10 cellular contexts compared by ENCODE assay signal in genomic region chr11:12091957-12092558, GRCh38. TPM values are rescaled to one million over a fixed set of nuclear protein-coding genes. Genes with fewer than 3 reads are reported as not detected.
DNase-seq lines count a peak whose midpoint lies in the region; ATAC-seq and TF ChIP-seq lines count a peak whose summit lies in the region.
"Had no signal": no experiment of that assay in that cellular context is flagged by ENCODE, and none has a peak within 500 bp of the region (broad histone marks: within the 10 kb centered on the region; RNA-seq: fewer than 3 reads in every experiment).

No MANE protein-coding gene starts in this region.

- CTCF ChIA-PET in activated CD8-positive, alpha-beta T cell treated with anti-CD3 and anti-CD28 coated beads, Interleukin-2, amount 10 ng/mL, durations not matched to agents 7 days and 5 days (lab: Charles Lee) = interaction anchor here (1.3 to 8.0 kb wide), 5 partner anchors 12 to 189 kb away, joined by 4 to 96 read pairs (median 8); no protein-coding TSS in a partner anchor
- CTCF ChIA-PET in activated CD8-positive, alpha-beta T cell treated with anti-CD3 and anti-CD28 coated beads for 36 hours (lab: Charles Lee) = interaction anchor here (1.2 kb wide), 2 partner anchors 45 to 198 kb away, joined by 3 read pairs; no protein-coding TSS in a partner anchor
- CTCF ChIA-PET in RWPE1 (lab: Yijun Ruan, JAX) = interaction anchor here (0.8 kb wide), 1 partner anchor 48 kb away, joined by 3 read pairs; no protein-coding TSS in a partner anchor

- no peaks in the 10 kb centered on the region for H3K9me3 Mint-ChIP-seq in activated CD8-positive, alpha-beta T cell treated with anti-CD3 and anti-CD28 coated beads, Interleukin-2, amount 10 ng/mL, durations not matched to agents 7 days and 5 days (ENCODE audit: insufficient read depth)
- H3K9me3 Mint-ChIP-seq in activated CD8-positive, alpha-beta T cell treated with anti-CD3 and anti-CD28 coated beads for 36 hours = no peaks in the 10 kb centered on the region
- H3K9me3 Mint-ChIP-seq: activated CD4-positive, alpha-beta T cell treated with anti-CD3 and anti-CD28 coated beads, Interleukin-2, amount 10 ng/mL, durations not matched to agents 7 days and 5 days had no signal

- H3K4me3 ChIP-seq in right cardiac atrium (ENCODE audit: low read length) = no peak overlapping the region
- H3K4me3 ChIP-seq in transverse colon = no peak overlapping the region
- H3K4me3 ChIP-seq in thyroid gland (replicated peaks in 1 of 3) = no peak overlapping the region
- H3K4me3 ChIP-seq: body of pancreas had no signal

- H3K36me3 ChIP-seq in transverse colon (no peaks in the 10 kb centered on the region), thyroid gland (no peaks in the 10 kb centered on the region)

- no peak for TF ChIP-seq EP300 in transverse colon (IDR thresholded peaks at IDR 0.05; ENCODE audit: low read depth)

- H3K4me3 Mint-ChIP-seq in activated CD8-positive, alpha-beta T cell treated with anti-CD3 and anti-CD28 coated beads, Interleukin-2, amount 10 ng/mL, durations not matched to agents 7 days and 5 days = no peak overlapping the region
- no peak overlapping the region for H3K4me3 Mint-ChIP-seq in activated CD8-positive, alpha-beta T cell treated with anti-CD3 and anti-CD28 coated beads for 36 hours
- H3K4me3 Mint-ChIP-seq: activated CD4-positive, alpha-beta T cell treated with anti-CD3 and anti-CD28 coated beads, Interleukin-2, amount 10 ng/mL, durations not matched to agents 7 days and 5 days had no signal

- TF ChIP-seq POLR2A in transverse colon (IDR thresholded peaks at IDR 0.05) = peak; percentile 32
- TF ChIP-seq POLR2A in thyroid gland (IDR thresholded peaks at IDR 0.05) = no peak

- POLR2A ChIA-PET in activated CD8-positive, alpha-beta T cell treated with anti-CD3 and anti-CD28 coated beads, Interleukin-2, amount 10 ng/mL, durations not matched to agents 7 days and 5 days (lab: Charles Lee) = interaction anchor here (1.3 kb wide), 1 partner anchor 18 kb away, joined by 6 read pairs; the partner anchor contains the start of gene MICAL2
- POLR2A ChIA-PET in activated CD8-positive, alpha-beta T cell treated with anti-CD3 and anti-CD28 coated beads for 36 hours (lab: Charles Lee) = interaction anchor here (1.1 kb wide), 1 partner anchor 29 kb away, joined by 3 read pairs; no protein-coding TSS in a partner anchor
- POLR2A ChIA-PET in RWPE1 (lab: Yijun Ruan, JAX; ENCODE audit: low non-redundant PET) = interaction anchor here (1.3 kb wide), 1 partner anchor 19 kb away, joined by 5 read pairs; the partner anchor contains the start of gene MICAL2

- TF ChIP-seq CTCF in activated CD8-positive, alpha-beta T cell treated with anti-CD3 and anti-CD28 coated beads for 36 hours (IDR thresholded peaks at IDR 0.05) = no peak
- TF ChIP-seq CTCF in RWPE1 (conservative IDR thresholded peaks at IDR 0.05; ENCODE audit: low read depth) (no peak), transverse colon (IDR thresholded peaks at IDR 0.05) (peak in 4 of 5 experiments; percentile 4 to 45 (median 17)), thyroid gland (IDR thresholded peaks at IDR 0.05) (peak in 2 of 6 experiments; percentile 10 to 12)

- H3K27me3 Mint-ChIP-seq in activated CD8-positive, alpha-beta T cell treated with anti-CD3 and anti-CD28 coated beads, Interleukin-2, amount 10 ng/mL, durations not matched to agents 7 days and 5 days (ENCODE audit: low read depth) = peaks cover 3% of the 10 kb centered on the region
- H3K27me3 Mint-ChIP-seq in activated CD8-positive, alpha-beta T cell treated with anti-CD3 and anti-CD28 coated beads for 36 hours = no peaks in the 10 kb centered on the region

- ATAC-seq in activated CD8-positive, alpha-beta T cell treated with anti-CD3 and anti-CD28 coated beads, Interleukin-2, amount 10 ng/mL, durations not matched to agents 7 days and 5 days = no peak
- no peak for ATAC-seq in activated CD8-positive, alpha-beta T cell treated with anti-CD3 and anti-CD28 coated beads for 36 hours
- ATAC-seq in right cardiac atrium (peak in 1 of 2 donors; percentile 36), GM21723 (IDR thresholded peaks at IDR 0.05; ENCODE audit: unreplicated experiment) (no peak)
- ATAC-seq: body of pancreas had no signal

- H3K27ac Mint-ChIP-seq in activated CD8-positive, alpha-beta T cell treated with anti-CD3 and anti-CD28 coated beads, Interleukin-2, amount 10 ng/mL, durations not matched to agents 7 days and 5 days = peak overlapping the region; percentile 35
- H3K27ac Mint-ChIP-seq in activated CD8-positive, alpha-beta T cell treated with anti-CD3 and anti-CD28 coated beads for 36 hours = no peak overlapping the region
- H3K27ac Mint-ChIP-seq: activated CD4-positive, alpha-beta T cell treated with anti-CD3 and anti-CD28 coated beads, Interleukin-2, amount 10 ng/mL, durations not matched to agents 7 days and 5 days had no signal

- H3K4me1 ChIP-seq in right cardiac atrium (ENCODE audit: control insufficient read depth, insufficient read depth, low read length) (peaks cover 17% of the 10 kb centered on the region), transverse colon (peaks cover 50 to 92% (median 74%) of the 10 kb centered on the region in 4 donors), thyroid gland (peaks cover 48 to 51% of the 10 kb centered on the region in 2 donors)
- H3K4me1 ChIP-seq: body of pancreas had no signal

- H3K27me3 ChIP-seq in right cardiac atrium (ENCODE audit: control insufficient read depth, insufficient read depth) = no peaks in the 10 kb centered on the region
- no peaks in the 10 kb centered on the region for H3K27me3 ChIP-seq in transverse colon
- H3K27me3 ChIP-seq in thyroid gland = no peaks in the 10 kb centered on the region
- H3K27me3 ChIP-seq: body of pancreas had no signal

- in situ Hi-C loops in transverse colon (cut with MboI; ENCODE audit: low pct_ligation_motif_present in 1 of 4, low pct_unique_long_range_greater_than_20kb in 1 of 4, low sequenced_read_pairs in 3 of 4) = no loop called here

- H3K27ac ChIP-seq in RWPE1 = peak overlapping the region; percentile 97; the same call in 1 of the 2 replicates
- H3K27ac ChIP-seq in right cardiac atrium (ENCODE audit: low read length) = peak overlapping the region; percentile 51
- peak overlapping the region; percentile 86 to 94 (median 92) for H3K27ac ChIP-seq in transverse colon
- H3K27ac ChIP-seq in thyroid gland = peak overlapping the region in 1 of 3 donors; percentile 59
- H3K27ac ChIP-seq: body of pancreas had no signal

- peaks cover 4% of the 10 kb centered on the region for H3K36me3 Mint-ChIP-seq in activated CD8-positive, alpha-beta T cell treated with anti-CD3 and anti-CD28 coated beads, Interleukin-2, amount 10 ng/mL, durations not matched to agents 7 days and 5 days (ENCODE audit: low read depth)
- no peaks in the 10 kb centered on the region for H3K36me3 Mint-ChIP-seq in activated CD8-positive, alpha-beta T cell treated with anti-CD3 and anti-CD28 coated beads for 36 hours (ENCODE audit: low read depth)

- intact Hi-C loops in activated CD8-positive, alpha-beta T cell treated with anti-CD3 and anti-CD28 coated beads for 36 hours (cut with micrococcal nuclease) = no loop called here
- intact Hi-C loops in right cardiac atrium (cut with DNase I) = loop anchor here in 2 of 4 donors (10.0 kb wide), 1 partner anchor 143 kb away; no protein-coding TSS in a partner anchor
- intact Hi-C loops in transverse colon (cut with DNase I; ENCODE audit: low total_unique reads) = no loop called here
- intact Hi-C loops in thyroid gland (cut with DNase I) = no loop called here

- WGBS in right cardiac atrium = 56% methylated on average over 4 of the region's 4 CpGs
- 57 to 59% methylated on average over 2 to 4 of the region's 4 CpGs for WGBS in transverse colon (ENCODE audit: low coverage in 1 of 2), 2 donors
- 73 to 80% methylated on average over 4 of the region's 4 CpGs for WGBS in thyroid gland, 2 donors

- H3K4me1 Mint-ChIP-seq in activated CD8-positive, alpha-beta T cell treated with anti-CD3 and anti-CD28 coated beads, Interleukin-2, amount 10 ng/mL, durations not matched to agents 7 days and 5 days (ENCODE audit: low read depth) = peaks cover 45% of the 10 kb centered on the region
- H3K4me1 Mint-ChIP-seq in activated CD8-positive, alpha-beta T cell treated with anti-CD3 and anti-CD28 coated beads for 36 hours (ENCODE audit: low read depth) = peaks cover 35% of the 10 kb centered on the region

- no peak for DNase-seq in activated CD8-positive, alpha-beta T cell treated with anti-CD3 and anti-CD28 coated beads, Interleukin-2, amount 10 ng/mL, durations not matched to agents 7 days and 5 days
- no peak for DNase-seq in activated CD8-positive, alpha-beta T cell treated with anti-CD3 and anti-CD28 coated beads for 36 hours
- DNase-seq in RWPE1 (ENCODE audit: low spot score) = no peak
- DNase-seq in right cardiac atrium = no peak
- DNase-seq in transverse colon = peak; percentile 40
- DNase-seq in thyroid gland = no peak
- DNase-seq in middle frontal gyrus (ENCODE audit: extremely low spot score, low spot score) = no peak
- DNase-seq: activated CD4-positive, alpha-beta T cell treated with anti-CD3 and anti-CD28 coated beads, Interleukin-2, amount 10 ng/mL, durations not matched to agents 7 days and 5 days; body of pancreas had no signal

- H3K9me3 ChIP-seq in right cardiac atrium (ENCODE audit: control insufficient read depth, low read length) = no peaks in the 10 kb centered on the region
- no peaks in the 10 kb centered on the region for H3K9me3 ChIP-seq in transverse colon
- no peaks in the 10 kb centered on the region for H3K9me3 ChIP-seq in thyroid gland
- H3K9me3 ChIP-seq: body of pancreas had no signal

RNA-seq across cellular contexts. Expression of gene MICAL2, which starts 18.3 kb away (rescaled TPM):
- 10 to 100 TPM; 34.9 to 37.5 TPM for total RNA-seq in activated CD8-positive, alpha-beta T cell treated with anti-CD3 and anti-CD28 coated beads, Interleukin-2, amount 10 ng/mL, durations not matched to agents 7 days and 5 days
- 100 to 1,000 TPM in 1 of 2 experiments, 10 to 100 TPM in 1; 99.8 to 105 TPM for total RNA-seq in activated CD8-positive, alpha-beta T cell treated with anti-CD3 and anti-CD28 coated beads for 36 hours
- total RNA-seq in right cardiac atrium (100 to 1,000 TPM in 1 of 4 donors, 10 to 100 TPM in 3; 92.1 to 115 (median 95.1) TPM), transverse colon (100 to 1,000 TPM; 309 to 483 (median 316) TPM), thyroid gland (10 to 100 TPM; 27.4 to 63.6 (median 51.9) TPM)
- polyA plus RNA-seq in right cardiac atrium = 62.9 TPM

Comparison
In these comparisons a context has a peak if more than half of its experiments do, and no peak if none do; other contexts are left out.
1. CTCF ChIP-seq: peak in transverse colon (4 of 5); none in activated CD8-positive, alpha-beta T cell treated with anti-CD3 and anti-CD28 coated beads for 36 hours (single experiment) and RWPE1 (single experiment).